ENCODE assay signal across 6 cellular contexts in genomic region chr1:3585353-3585868, GRCh38. TPM values are rescaled to one million over a fixed set of nuclear protein-coding genes. Genes with fewer than 3 reads are reported as not detected.
DNase-seq lines count a peak whose midpoint lies in the region; ATAC-seq, FAIRE-seq and TF ChIP-seq lines count a peak whose summit lies in the region.
"Not testable (repeated sequence)": the region's sequence is repeated elsewhere in the genome, so short reads cannot be mapped to it uniquely, and the experiment has no call there.

No MANE protein-coding gene starts in this region.

- not testable (repeated sequence) for H3K9ac ChIP-seq in K562 (ENCODE audit: insufficient read depth in 1 of 2, low read depth in 2 of 2, low read length in 2 of 2); trophoblast cell (ENCODE audit: low read length)

- peaks cover 5 to 25% of the 10 kb centered on the region in 2 experiments; a peak in 3 of 5 replicates for H3K27me3 ChIP-seq in K562 (ENCODE audit: control insufficient read depth in 2 of 2, insufficient read depth in 2 of 2, low read length in 2 of 2)
- not testable (repeated sequence) for H3K27me3 ChIP-seq in trophoblast cell (ENCODE audit: insufficient read depth, low read length)

- TF ChIP-seq CTCF in activated CD8-positive, alpha-beta T cell treated with anti-CD3 and anti-CD28 coated beads for 36 hours (IDR thresholded peaks at IDR 0.05); K562 (IDR thresholded peaks at IDR 0.05 in 2 of 3, conservative IDR thresholded peaks at IDR 0.05 in 1 of 3; ENCODE audit: insufficient read depth in 2 of 3, low read depth in 1 of 3, low read length in 3 of 3): not testable (repeated sequence)

- not testable (repeated sequence) for H3K4me2 ChIP-seq in K562 (ENCODE audit: insufficient read depth, low read length); trophoblast cell (ENCODE audit: low read length)

- not testable (repeated sequence) for H4K91ac ChIP-seq in trophoblast cell (ENCODE audit: low read depth, low read length)

- H3K4me1 ChIP-seq in K562 (replicated peaks in 1 of 2; ENCODE audit: control insufficient read depth in 2 of 2, insufficient read depth in 2 of 2, low read length in 2 of 2); trophoblast cell (ENCODE audit: control insufficient read depth in 1 of 2, insufficient read depth in 2 of 2, low read length in 2 of 2): not testable (repeated sequence)

- H2BK120ac ChIP-seq in trophoblast cell (ENCODE audit: insufficient read depth, low read length, poor library complexity) = not testable (repeated sequence)

- TF ChIP-seq EP300 in K562 (IDR thresholded peaks at IDR 0.05; ENCODE audit: low read length) = not testable (repeated sequence)

- H2BK12ac ChIP-seq in trophoblast cell (ENCODE audit: low read length) = not testable (repeated sequence)

- not testable (repeated sequence) for H3K36me3 Mint-ChIP-seq in T-helper 2 cell treated with Interferon-gamma antibody and Interleukin-4, amounts not matched to agents 5 μg/mL and 100 μg/mL, for 36 hours (ENCODE audit: low read depth); activated CD8-positive, alpha-beta T cell treated with anti-CD3 and anti-CD28 coated beads for 36 hours (ENCODE audit: low read depth); activated T-helper 17 cell treated with anti-CD3 and anti-CD28 coated beads, Interleukin-2, amount 50 U/mL, for 72 hours (ENCODE audit: low read depth)

- H3K9me3 Mint-ChIP-seq in T-helper 2 cell treated with Interferon-gamma antibody and Interleukin-4, amounts not matched to agents 5 μg/mL and 100 μg/mL, for 36 hours; activated CD8-positive, alpha-beta T cell treated with anti-CD3 and anti-CD28 coated beads for 36 hours; activated T-helper 17 cell treated with anti-CD3 and anti-CD28 coated beads, Interleukin-2, amount 50 U/mL, for 72 hours: not testable (repeated sequence)

- H2AFZ ChIP-seq in K562 (ENCODE audit: low read depth, low read length); trophoblast cell (ENCODE audit: insufficient read depth, low read length, poor library complexity): not testable (repeated sequence)

- H2BK5ac ChIP-seq in trophoblast cell (ENCODE audit: low read depth, low read length, poor library complexity) = not testable (repeated sequence)

- H4K12ac ChIP-seq in trophoblast cell (ENCODE audit: low read depth, low read length) = not testable (repeated sequence)

- H3K23ac ChIP-seq in trophoblast cell (ENCODE audit: low read length) = not testable (repeated sequence)

- POLR2A ChIA-PET in activated CD8-positive, alpha-beta T cell treated with anti-CD3 and anti-CD28 coated beads for 36 hours (lab: Charles Lee); K562 (lab: Yijun Ruan, JAX): not testable (repeated sequence)

- WGBS in K562 (ENCODE audit: insufficient coverage, low coverage, missing lambda C conversion rate) = 3% methylated on average over 6 of the region's 6 CpGs
- WGBS in trophoblast cell (ENCODE audit: extremely low coverage, insufficient coverage, insufficient read length) = no CpG with 5 or more reads among the region's 6 CpGs

- not testable (repeated sequence) for H4K20me1 ChIP-seq in K562 (replicated peaks; ENCODE audit: control insufficient read depth, insufficient read depth, low read length)

- not testable (repeated sequence) for H3K27me3 Mint-ChIP-seq in T-helper 2 cell treated with Interferon-gamma antibody and Interleukin-4, amounts not matched to agents 5 μg/mL and 100 μg/mL, for 36 hours (ENCODE audit: low read depth); activated CD8-positive, alpha-beta T cell treated with anti-CD3 and anti-CD28 coated beads for 36 hours; activated T-helper 17 cell treated with anti-CD3 and anti-CD28 coated beads, Interleukin-2, amount 50 U/mL, for 72 hours

- H3K79me2 ChIP-seq in K562 (ENCODE audit: control insufficient read depth, insufficient read depth, low read length); trophoblast cell (ENCODE audit: control insufficient read depth, insufficient read depth, low read length, poor library complexity): not testable (repeated sequence)

- not testable (repeated sequence) for BruUV-seq in K562 (replicated peaks; lab: Mats Ljungman, UMichigan)

- peak; percentile 15 for ATAC-seq in activated CD8-positive, alpha-beta T cell treated with anti-CD3 and anti-CD28 coated beads for 36 hours
- ATAC-seq in activated T-helper 17 cell treated with anti-CD3 and anti-CD28 coated beads, Interleukin-2, amount 50 U/mL, for 72 hours (replicated peaks) = peak; percentile 2
- not testable (repeated sequence) for ATAC-seq in K562

- DNase-seq in GM12891 (ENCODE audit: insufficient read length, low spot score); K562 (ENCODE audit: extremely low read depth in 1 of 4, low spot score in 3 of 4); trophoblast cell: not testable (repeated sequence)
- peak; percentile 8 for DNase-seq in T-helper 2 cell treated with Interferon-gamma antibody and Interleukin-4, amounts not matched to agents 5 μg/mL and 100 μg/mL, for 36 hours (ENCODE audit: low spot score)
- DNase-seq in activated CD8-positive, alpha-beta T cell treated with anti-CD3 and anti-CD28 coated beads for 36 hours = peak; percentile 41

- not testable (repeated sequence) for H3K14ac ChIP-seq in trophoblast cell (ENCODE audit: low read length)

- not testable (repeated sequence) for H3K9me1 ChIP-seq in K562 (ENCODE audit: control insufficient read depth, insufficient read depth, low read length)

- H4K8ac ChIP-seq in trophoblast cell (ENCODE audit: low read depth, low read length) = not testable (repeated sequence)

- not testable (repeated sequence) for H3K18ac ChIP-seq in trophoblast cell (ENCODE audit: low read length)

- not testable (repeated sequence) for H3K4me1 Mint-ChIP-seq in T-helper 2 cell treated with Interferon-gamma antibody and Interleukin-4, amounts not matched to agents 5 μg/mL and 100 μg/mL, for 36 hours (ENCODE audit: low read depth); activated CD8-positive, alpha-beta T cell treated with anti-CD3 and anti-CD28 coated beads for 36 hours (ENCODE audit: low read depth); activated T-helper 17 cell treated with anti-CD3 and anti-CD28 coated beads, Interleukin-2, amount 50 U/mL, for 72 hours

- intact Hi-C loops in activated CD8-positive, alpha-beta T cell treated with anti-CD3 and anti-CD28 coated beads for 36 hours (cut with micrococcal nuclease); K562 (cut with micrococcal nuclease): not testable (repeated sequence)

- not testable (repeated sequence) for H3K4me3 Mint-ChIP-seq in T-helper 2 cell treated with Interferon-gamma antibody and Interleukin-4, amounts not matched to agents 5 μg/mL and 100 μg/mL, for 36 hours; activated CD8-positive, alpha-beta T cell treated with anti-CD3 and anti-CD28 coated beads for 36 hours; activated T-helper 17 cell treated with anti-CD3 and anti-CD28 coated beads, Interleukin-2, amount 50 U/mL, for 72 hours

- not testable (repeated sequence) for H3K9me3 ChIP-seq in K562 (replicated peaks; ENCODE audit: control insufficient read depth, insufficient read depth, low read depth, low read length)
- H3K9me3 ChIP-seq in trophoblast cell (ENCODE audit: insufficient read depth, low read depth, low read length) = peaks cover 21% of the 10 kb centered on the region

- H3K27ac ChIP-seq in K562 (ENCODE audit: extremely low read depth, low read depth, low read length); trophoblast cell (ENCODE audit: low read depth, low read length): not testable (repeated sequence)

- H3K4me3 ChIP-seq in K562 = not testable (repeated sequence)
- H3K4me3 ChIP-seq in trophoblast cell (ENCODE audit: low read depth, low read length) = peak overlapping the region; percentile 25

- in situ Hi-C loops in K562 (cut with MboI) = not testable (repeated sequence)

- not testable (repeated sequence) for H3K79me1 ChIP-seq in trophoblast cell (ENCODE audit: low read length)

- not testable (repeated sequence) for TF ChIP-seq RAD21 in K562 (CRISPR knock-in tag; conservative IDR thresholded peaks at IDR 0.05 in 1 of 2, IDR thresholded peaks at IDR 0.05 in 1 of 2)

- peak; percentile 94 for FAIRE-seq in GM12891 (lab: Jason Lieb, UNC)
- peak; percentile 75 for FAIRE-seq in K562 (lab: Jason Lieb, UNC)

- not testable (repeated sequence) for H3K36me3 ChIP-seq in K562 (ENCODE audit: control insufficient read depth, insufficient read depth, low read length); trophoblast cell (ENCODE audit: control insufficient read depth in 1 of 2, insufficient read depth in 2 of 2, low read length in 2 of 2)

- not testable (repeated sequence) for H3K4ac ChIP-seq in trophoblast cell (ENCODE audit: low read depth, low read length)

- CTCF ChIA-PET in activated CD8-positive, alpha-beta T cell treated with anti-CD3 and anti-CD28 coated beads for 36 hours (lab: Charles Lee); K562 (lab: Yijun Ruan, JAX; ENCODE audit: low intra/inter-chr PET ratio): not testable (repeated sequence)

- not testable (repeated sequence) for H3K27ac Mint-ChIP-seq in T-helper 2 cell treated with Interferon-gamma antibody and Interleukin-4, amounts not matched to agents 5 μg/mL and 100 μg/mL, for 36 hours; activated CD8-positive, alpha-beta T cell treated with anti-CD3 and anti-CD28 coated beads for 36 hours; activated T-helper 17 cell treated with anti-CD3 and anti-CD28 coated beads, Interleukin-2, amount 50 U/mL, for 72 hours

- not testable (repeated sequence) for TF ChIP-seq POLR2A in GM12891 (IDR thresholded peaks at IDR 0.05; ENCODE audit: low read depth, low read length); K562 (conservative IDR thresholded peaks at IDR 0.05)

- H2AK5ac ChIP-seq in trophoblast cell (ENCODE audit: low read length) = not testable (repeated sequence)

RNA-seq across cellular contexts. Expression of gene MEGF6, which starts 25.9 kb away (rescaled TPM):
- 0.40 TPM for polyA plus RNA-seq in GM12891 (2012; ENCODE audit: low read depth, missing spikeins)
- total RNA-seq in activated CD8-positive, alpha-beta T cell treated with anti-CD3 and anti-CD28 coated beads for 36 hours = 1 to 10 TPM; 2.0 to 2.5 TPM
- total RNA-seq in activated T-helper 17 cell treated with anti-CD3 and anti-CD28 coated beads, Interleukin-2, amount 50 U/mL, for 72 hours = 1 to 10 TPM; 5.0 to 9.7 TPM
- 0.90 and 2.1 TPM in 2 replicates for total RNA-seq in K562 (2011; cell fraction: chromatin; rRNA removed; ENCODE audit: low replicate concordance)
- 1.6 and 1.8 TPM in 2 replicates for total RNA-seq in K562 (2011; cell fraction: nucleolus; rRNA removed)
- total RNA-seq in K562 (2011; cell fraction: nucleoplasm; rRNA removed) = 0.73 and 0.99 TPM in 2 replicates
- total RNA-seq in K562 (2014; rRNA removed) (0.04 and 0.32 TPM in 2 replicates), K562 (2014; rRNA removed; fragmentation: Illumina TruSeq; extraction: Trizol) (not detected in 2 replicates), K562 (2015; rRNA removed; fragmentation: Illumina TruSeq; extraction: Trizol) (0.11 and 0.14 TPM in 2 replicates), K562 (2021) (0.40 and 1.7 TPM in 2 replicates)
- polyA plus RNA-seq in K562 (2011; rRNA removed) (0.03 and 0.16 TPM in 2 replicates), K562 (2014; fragmentation: Illumina TruSeq; extraction: Trizol) (0.04 and 0.24 TPM in 2 replicates), K562 (2014; fragmentation: Nextera tagmentation; extraction: Ambion mirVana) (not detected), K562 (2014; rRNA removed) (0.25 and 0.65 TPM in 2 replicates)
- polyA plus RNA-seq in K562 (2011; cell fraction: cytosol; rRNA removed) = 0.03 and 0.10 TPM in 2 replicates
- polyA plus RNA-seq in K562 (2011; cell fraction: nucleus; rRNA removed) = 1.3 and 1.8 TPM in 2 replicates
- 0.51 and 14.3 TPM in 2 replicates for polyA plus RNA-seq in K562 (2012)
- not detected in 2 replicates for polyA minus RNA-seq in K562 (2011; rRNA and poly(A)+ RNA removed)
- not detected in 2 replicates for polyA minus RNA-seq in K562 (2011; cell fraction: cytosol; rRNA and poly(A)+ RNA removed)
- polyA minus RNA-seq in K562 (2011; cell fraction: nucleus; rRNA and poly(A)+ RNA removed) = 0.27 and 0.67 TPM in 2 replicates
- 11.3 and 12.1 TPM in 2 replicates for polyA plus RNA-seq in trophoblast cell (2013)

RNA-seq across cellular contexts. Expression of gene TPRG1L, which starts 39.4 kb away (rescaled TPM):
- polyA plus RNA-seq in GM12891 (2012; ENCODE audit: low read depth, missing spikeins) = 10.6 TPM
- 1 to 10 TPM; 6.1 to 6.2 TPM for total RNA-seq in activated CD8-positive, alpha-beta T cell treated with anti-CD3 and anti-CD28 coated beads for 36 hours
- total RNA-seq in activated T-helper 17 cell treated with anti-CD3 and anti-CD28 coated beads, Interleukin-2, amount 50 U/mL, for 72 hours = 10 to 100 TPM in 1 of 2 donors, 1 to 10 TPM in 1; 8.9 to 10.4 TPM
- total RNA-seq in K562 (2011; cell fraction: chromatin; rRNA removed; ENCODE audit: low replicate concordance) = 5.9 and 9.5 TPM in 2 replicates
- 7.4 and 8.7 TPM in 2 replicates for total RNA-seq in K562 (2011; cell fraction: nucleolus; rRNA removed)
- total RNA-seq in K562 (2011; cell fraction: nucleoplasm; rRNA removed) = 7.7 and 9.1 TPM in 2 replicates
- 4.6 and 5.1 TPM in 2 replicates for total RNA-seq in K562 (2014; rRNA removed)
- 5.0 and 5.2 TPM in 2 replicates for total RNA-seq in K562 (2014; rRNA removed; fragmentation: Illumina TruSeq; extraction: Trizol)
- 5.7 and 6.2 TPM in 2 replicates for total RNA-seq in K562 (2015; rRNA removed; fragmentation: Illumina TruSeq; extraction: Trizol)
- 8.4 and 8.9 TPM in 2 replicates for total RNA-seq in K562 (2021)
- polyA plus RNA-seq in K562 (2011; rRNA removed) = 9.9 and 11.0 TPM in 2 replicates
- polyA plus RNA-seq in K562 (2011; cell fraction: cytosol; rRNA removed) = 10.9 and 11.7 TPM in 2 replicates
- 6.1 and 6.5 TPM in 2 replicates for polyA plus RNA-seq in K562 (2011; cell fraction: nucleus; rRNA removed)
- polyA plus RNA-seq in K562 (2012) = 9.3 and 18.8 TPM in 2 replicates
- 9.7 and 10.0 TPM in 2 replicates for polyA plus RNA-seq in K562 (2014; fragmentation: Illumina TruSeq; extraction: Trizol)
- polyA plus RNA-seq in K562 (2014; fragmentation: Nextera tagmentation; extraction: Ambion mirVana) = 1 to 10 TPM; 1.6 to 1.9 TPM
- polyA plus RNA-seq in K562 (2014; rRNA removed) = 6.8 and 7.1 TPM in 2 replicates
- polyA minus RNA-seq in K562 (2011; rRNA and poly(A)+ RNA removed) = 5.7 and 7.5 TPM in 2 replicates
- 5.6 and 7.6 TPM in 2 replicates for polyA minus RNA-seq in K562 (2011; cell fraction: cytosol; rRNA and poly(A)+ RNA removed)
- polyA minus RNA-seq in K562 (2011; cell fraction: nucleus; rRNA and poly(A)+ RNA removed) = 2.2 and 3.7 TPM in 2 replicates
- 23.7 and 23.8 TPM in 2 replicates for polyA plus RNA-seq in trophoblast cell (2013)
